Comparison of ENCODE assay signal across 14 cellular contexts in genomic region chr20:49566401-49566800, GRCh38. TPM values are rescaled to one million over a fixed set of nuclear protein-coding genes. Genes with fewer than 3 reads are reported as not detected.
A peak's percentile ranks its signal among the peaks of the same experiment; 100 is the strongest.
DNase-seq lines count a peak whose midpoint lies in the region; ATAC-seq and TF ChIP-seq lines count a peak whose summit lies in the region.
"Had no signal": no experiment of that assay in that cellular context is flagged by ENCODE, and none has a peak within 500 bp of the region (broad histone marks: within the 10 kb centered on the region; RNA-seq: fewer than 3 reads in every experiment).

No MANE protein-coding gene starts in this region.

- peak overlapping the region; percentile 86 for H3K4me2 ChIP-seq in PC-9
- H3K4me2 ChIP-seq: KMS-11 had no signal

- no peak for TF ChIP-seq CTCF in AG10803 (conservative IDR thresholded peaks at IDR 0.05; ENCODE audit: low read length)
- TF ChIP-seq CTCF in PC-9 (conservative IDR thresholded peaks at IDR 0.05) = no peak
- TF ChIP-seq CTCF in fibroblast of mammary gland (conservative IDR thresholded peaks at IDR 0.05; ENCODE audit: control insufficient read depth, insufficient read depth, low read depth, low read length) = no peak
- no peak for TF ChIP-seq CTCF in ovary (IDR thresholded peaks at IDR 0.05)

- no peak for TF ChIP-seq POLR2A in ovary (IDR thresholded peaks at IDR 0.05)

- no peaks in the 10 kb centered on the region for H4K20me1 ChIP-seq in PC-9 (ENCODE audit: insufficient read depth)
- H4K20me1 ChIP-seq: BLaER1 had no signal

- WGBS in ovary, 3 donors = 8 to 18% (median 15%) methylated on average over 3 of the region's 3 CpGs

- no peaks in the 10 kb centered on the region for H3K9me2 ChIP-seq in PC-9 (ENCODE audit: insufficient read depth)

- POLR2A ChIA-PET in PC-9 (lab: Charles Lee; ENCODE audit: unreplicated experiment) = interaction anchor here (0.7 kb wide), 1 partner anchor 9 kb away, joined by 10 read pairs; no protein-coding TSS in a partner anchor

- H3K4me1 ChIP-seq in PC-9 (replicated peaks; ENCODE audit: insufficient read depth) (peaks cover 42% of the 10 kb centered on the region), ovary (ENCODE audit: insufficient read depth) (peaks cover 17% of the 10 kb centered on the region)

- peaks cover 54% of the 10 kb centered on the region for H3K79me2 ChIP-seq in PC-9 (ENCODE audit: low read depth)

- intact Hi-C loops in PC-9 (cut with micrococcal nuclease; ENCODE audit: unreplicated experiment) = no loop called here
- intact Hi-C loops in ovary (cut with DNase I) = no loop called here

- DNase-seq in AG10803 (ENCODE audit: low read depth) = no peak
- DNase-seq in PC-9 = no peak
- no peak for DNase-seq in fibroblast of mammary gland (ENCODE audit: low read depth)
- DNase-seq in ovary = no peak
- DNase-seq in cortex of kidney (lab: John Stamatoyannopoulos, UW) = no peak
- DNase-seq in A172 (ENCODE audit: low spot score) = no peak
- no peak for DNase-seq in activated naive CD4-positive, alpha-beta T cell treated with anti-CD3 and anti-CD28 coated beads, Interleukin-2, amount 50 U/mL, for 16 hours
- DNase-seq: activated CD4-positive, alpha-beta memory T cell treated with anti-CD3 and anti-CD28 coated beads, Interleukin-2, amount 10 ng/mL, durations not matched to agents 7 days and 5 days; NCI-H1694 treated with DMSO at 0.1 percent for 48 hours had no signal

- H3K36me3 ChIP-seq in PC-9 (ENCODE audit: low read depth) (0 out of 2 replicates have a peak, but pooled peaks cover 1% of the 10 kb centered on the region), ovary (no peaks in the 10 kb centered on the region)
- H3K36me3 ChIP-seq: BLaER1 had no signal

- peak overlapping the region; percentile 11; the same call in 1 of the 2 replicates for H3K27ac ChIP-seq in PC-9
- peak overlapping the region; percentile 88 to 94 for H3K27ac ChIP-seq in ovary
- H3K27ac ChIP-seq: BLaER1, KMS-11, RWPE1 had no signal

- peaks cover 68% of the 10 kb centered on the region; the same call in 1 of the 2 replicates for H3F3A ChIP-seq in PC-9 (ENCODE audit: insufficient read depth, low read depth)

- no peak for ATAC-seq in HG03097 (IDR thresholded peaks at IDR 0.05; ENCODE audit: low FRiP score, unreplicated experiment)

- H2AFZ ChIP-seq in PC-9 = no peak overlapping the region

- H3K4me3 ChIP-seq in AG10803 (ENCODE audit: low read length) (peak overlapping the region; percentile 70), PC-9 (peak overlapping the region; percentile 58), fibroblast of mammary gland (ENCODE audit: control insufficient read depth, low read depth, low read length) (peak overlapping the region; percentile 54), ovary (peak overlapping the region; percentile 53)
- H3K4me3 ChIP-seq: BLaER1 had no signal

- H3K27me3 ChIP-seq in PC-9 (ENCODE audit: insufficient read depth, low read depth) (no peaks in the 10 kb centered on the region), ovary (no peaks in the 10 kb centered on the region)

- BruUV-seq in PC-9 (replicated peaks; lab: Mats Ljungman, UMichigan) = no TSS peak

- H3K9me3 ChIP-seq in PC-9 (ENCODE audit: insufficient read depth, low read depth) = no peaks in the 10 kb centered on the region
- H3K9me3 ChIP-seq in ovary = no peaks in the 10 kb centered on the region
- H3K9me3 ChIP-seq: BLaER1 had no signal

- no peak for TF ChIP-seq EP300 in ovary (IDR thresholded peaks at IDR 0.05)

- CTCF ChIA-PET in PC-9 (lab: Charles Lee) = no interaction called here

RNA-seq across cellular contexts. Expression of gene PTGIS, which starts 1.5 kb away (rescaled TPM):
- total RNA-seq in PC-9 (2021) (26.9 and 30.3 TPM in 2 replicates), ovary (100 to 1,000 TPM in 5 of 7 donors, 10 to 100 TPM in 2; 38.3 to 221 (median 160) TPM)
- polyA plus RNA-seq in ovary = 100 to 1,000 TPM in 1 of 2 donors, 10 to 100 TPM in 1; 42.4 to 130 TPM
- 0.07 and 0.14 TPM in 2 replicates for total RNA-seq in A172 (2014; rRNA removed; shearing (Covaris generic))
- total RNA-seq: epithelial cell of proximal tubule had no signal

Comparison
In these comparisons a context has a peak if more than half of its experiments do, and no peak if none do; other contexts are left out.
1. RNA of gene PTGIS, which starts 1.5 kb away (total RNA-seq): 38.3 to 221 TPM in ovary and 26.9 to 30.3 TPM in PC-9; 0.07 to 0.14 TPM in A172; every median in the first group is over 10 times any median in the second.
2. Peak in every context shown above with its lines, with median percentiles within 50 percentile points of each other: H3K4me3 ChIP-seq.